Comparison of ENCODE assay signal across 8 cellular contexts in genomic region chr17:32444301-32445074, GRCh38. TPM values are rescaled to one million over a fixed set of nuclear protein-coding genes. Genes with fewer than 3 reads are reported as not detected.
DNase-seq lines count a peak whose midpoint lies in the region; ATAC-seq, FAIRE-seq and TF ChIP-seq lines count a peak whose summit lies in the region.

Gene PSMD11, plus strand, starts transcription at chr17:32444510. Its CDS starts 14 bp downstream, at chr17:32444524.

- TF ChIP-seq POLR2A in GM12891 (IDR thresholded peaks at IDR 0.05; ENCODE audit: low read depth, low read length) = peak; percentile 50; the same call in 1 of the 2 replicates
- TF ChIP-seq POLR2A in adrenal gland (IDR thresholded peaks at IDR 0.05) = peak; percentile 25 to 51
- peak in 1 of 2 donors; percentile 66 for TF ChIP-seq POLR2A in heart left ventricle (IDR thresholded peaks at IDR 0.05)
- peak in 3 of 4 donors; percentile 45 to 78 (median 78) for TF ChIP-seq POLR2A in upper lobe of left lung (IDR thresholded peaks at IDR 0.05)

- H3K27me3 ChIP-seq in adrenal gland = no peaks in the 10 kb centered on the region
- no peaks in the 10 kb centered on the region for H3K27me3 ChIP-seq in heart left ventricle
- H3K27me3 ChIP-seq in upper lobe of left lung = no peaks in the 10 kb centered on the region

- H3K4me3 ChIP-seq in adrenal gland = peak within 1 kb of the TSS; percentile 67 to 87 (median 84)
- H3K4me3 ChIP-seq in heart left ventricle = peak within 1 kb of the TSS; percentile 66 to 98 (median 88)
- peak within 1 kb of the TSS; percentile 67 to 93 (median 84) for H3K4me3 ChIP-seq in upper lobe of left lung

- H3K36me3 ChIP-seq in adrenal gland (replicated peaks in 1 of 2) = peaks cover 0 to 27% of the 10 kb centered on the region in 2 donors
- peaks cover 0 to 30% (median 27%) of the 10 kb centered on the region in 9 donors for H3K36me3 ChIP-seq in heart left ventricle
- H3K36me3 ChIP-seq in upper lobe of left lung = peaks cover 4 to 30% (median 18%) of the 10 kb centered on the region in 4 donors

- H3K27ac ChIP-seq in adrenal gland = peak within 1 kb of the TSS; percentile 37 to 87 (median 81)
- peak within 1 kb of the TSS; percentile 19 to 93 (median 84) for H3K27ac ChIP-seq in heart left ventricle
- peak within 1 kb of the TSS; percentile 86 to 91 (median 86) for H3K27ac ChIP-seq in upper lobe of left lung

- WGBS in adrenal gland, 4 donors = 0 to 2% (median 0%) methylated on average over 18 to 74 of the region's 74 CpGs
- WGBS in heart left ventricle, 4 donors = 0 to 1% (median 0%) methylated on average over 14 to 74 of the region's 74 CpGs
- WGBS in upper lobe of left lung, 2 donors = 0% methylated on average over 9 of the region's 74 CpGs; no CpG with 5 or more reads in 1 of the 2 donors

- H3K4me1 ChIP-seq in adrenal gland (replicated peaks in 1 of 2) (peaks cover 8 to 18% of the 10 kb centered on the region in 2 donors), heart left ventricle (peaks cover 0 to 32% (median 18%) of the 10 kb centered on the region in 12 donors), upper lobe of left lung (peaks cover 18 to 32% (median 23%) of the 10 kb centered on the region in 4 donors)

- H3K9me3 ChIP-seq in adrenal gland (replicated peaks in 1 of 3) (no peaks in the 10 kb centered on the region), heart left ventricle (no peaks in the 10 kb centered on the region), upper lobe of left lung (no peaks in the 10 kb centered on the region)

- peak; percentile 97 for DNase-seq in GM12891 (ENCODE audit: insufficient read length, low spot score)
- DNase-seq in NCI-H1436 treated with DMSO at 0.1 percent for 48 hours (lab: John Stamatoyannopoulos, UW) = peak; percentile 92
- peak; percentile 97 to 99 (median 98) for DNase-seq in T-helper 1 cell
- DNase-seq in adrenal gland = peak; percentile 97 to 99 (median 98)
- peak; percentile 98 to 99 (median 99) for DNase-seq in heart left ventricle
- peak; percentile 94 to 100 (median 98) for DNase-seq in posterior cingulate gyrus
- DNase-seq in upper lobe of left lung = peak; percentile 99

- no peak for TF ChIP-seq EP300 in upper lobe of left lung (IDR thresholded peaks at IDR 0.05)

- ATAC-seq in HG02840 (IDR thresholded peaks at IDR 0.05; ENCODE audit: low FRiP score, unreplicated experiment) (peak; percentile 89), heart left ventricle (peak; percentile 97 to 98 (median 98)), upper lobe of left lung (ENCODE audit: low FRiP score in 2 of 2) (peak; percentile 98 to 99)

- FAIRE-seq in GM12891 (lab: Jason Lieb, UNC) = peak; percentile 95

- TF ChIP-seq CTCF in adrenal gland (IDR thresholded peaks at IDR 0.05) (peak in 4 of 6 experiments; percentile 80 to 83 (median 82)), heart left ventricle (IDR thresholded peaks at IDR 0.05) (peak in 11 of 12 donors; percentile 87 to 100 (median 95)), upper lobe of left lung (IDR thresholded peaks at IDR 0.05) (peak in 5 of 6 experiments; percentile 74 to 94 (median 81))

- intact Hi-C loops in adrenal gland (cut with DNase I) (no loop called here), heart left ventricle (cut with DNase I) (loop anchor here in 1 of 10 donors (10.0 kb wide), 1 partner anchor 60 kb away; no protein-coding TSS in a partner anchor), posterior cingulate gyrus (cut with DNase I) (loop anchor here (5.0 kb wide), 1 partner anchor 102 kb away; the partner anchor contains the start of gene C17orf75)

TF ChIP-seq in GM12891, 5 proteins besides CTCF, POLR2A, EP300 and RAD21:
- TF ChIP-seq POLR2AphosphoS5 (IDR thresholded peaks at IDR 0.05; ENCODE audit: low read depth, low read length) (0 out of 2 replicates have a peak, but pooled peaks have one; percentile 33), TAF1 (IDR thresholded peaks at IDR 0.05; ENCODE audit: low read depth, low read length) (peak; percentile 85), PAX5 (IDR thresholded peaks at IDR 0.05; ENCODE audit: insufficient read depth, low read length, severe bottlenecking) (no peak), SPI1 (IDR thresholded peaks at IDR 0.05; ENCODE audit: low read depth, low read length) (no peak), POU2F2 (IDR thresholded peaks at IDR 0.05; ENCODE audit: low read depth, low read length) (no peak)

RNA-seq across cellular contexts. Expression of gene PSMD11, which starts in this region (rescaled TPM):
- polyA plus RNA-seq in GM12891 (2012; ENCODE audit: low read depth, missing spikeins) = 71.8 TPM
- total RNA-seq in adrenal gland = 100 to 1,000 TPM in 1 of 8 donors, 10 to 100 TPM in 7; 30.2 to 113 (median 57.1) TPM
- 10 to 100 TPM; 25.0 to 95.2 (median 46.5) TPM for polyA plus RNA-seq in adrenal gland
- total RNA-seq in heart left ventricle = 10 to 100 TPM; 52.7 to 94.8 (median 78.9) TPM
- 10 to 100 TPM; 63.1 to 66.7 TPM for polyA plus RNA-seq in heart left ventricle
- 10 to 100 TPM; 42.4 to 71.4 (median 62.8) TPM for total RNA-seq in upper lobe of left lung

Comparison
In these comparisons a context has a peak if more than half of its experiments do, and no peak if none do; other contexts are left out.
1. Peak in every context shown above with its lines: DNase-seq, ATAC-seq, H3K4me3 ChIP-seq and H3K27ac ChIP-seq.